In genomic region chr17:38751144-38751802, GRCh38 we compare ENCODE assay signal across 1 cellular context.
A peak's percentile ranks its signal among the peaks of the same experiment; 100 is the strongest.
TF ChIP-seq lines count a peak whose summit lies in the region.

No MANE protein-coding gene starts in this region.

TF ChIP-seq in K562, 482 proteins besides CTCF, POLR2A, EP300 and RAD21 (continued from another document):
- TF ChIP-seq ZNF740 (CRISPR knock-in tag; IDR thresholded peaks at IDR 0.05) = 0 out of 2 replicates have a peak, but pooled peaks have one; percentile 56
- TF ChIP-seq ZNF740 (tag; IDR thresholded peaks at IDR 0.05) = peak in 1 of 2 experiments; percentile 79; a peak in 2 of 4 replicates
- no peak for TF ChIP-seq SMARCE1 (IDR thresholded peaks at IDR 0.05)
- TF ChIP-seq SP1 (CRISPR knock-in tag; IDR thresholded peaks at IDR 0.05) = no peak
- no peak for TF ChIP-seq TEAD1 (CRISPR knock-in tag; IDR thresholded peaks at IDR 0.05)
- TF ChIP-seq ZFPM2 (CRISPR knock-in tag; IDR thresholded peaks at IDR 0.05) = no peak
- TF ChIP-seq SMARCB1 (IDR thresholded peaks at IDR 0.05; ENCODE audit: insufficient read length, low read depth) = no peak
- no peak for TF ChIP-seq DEAF1 (CRISPR knock-in tag; IDR thresholded peaks at IDR 0.05)
- no peak for TF ChIP-seq ZNF217 (CRISPR knock-in tag; IDR thresholded peaks at IDR 0.05)
- no peak for TF ChIP-seq PTRF (tag; IDR thresholded peaks at IDR 0.05)
- no peak for TF ChIP-seq KAT7 (CRISPR knock-in tag; IDR thresholded peaks at IDR 0.05; ENCODE audit: borderline replicate concordance)
- TF ChIP-seq ZBTB26 (CRISPR knock-in tag; IDR thresholded peaks at IDR 0.05) = no peak
- TF ChIP-seq SOX6 (IDR thresholded peaks at IDR 0.05) = no peak
- TF ChIP-seq TAF7 (tag; IDR thresholded peaks at IDR 0.05) = no peak
- TF ChIP-seq FOXK2 (conservative IDR thresholded peaks at IDR 0.05 in 1 of 2, IDR thresholded peaks at IDR 0.05 in 1 of 2; ENCODE audit: low read depth in 2 of 2) = peak in 1 of 2 experiments; percentile 40; a peak in 2 of 4 replicates
- TF ChIP-seq NONO (IDR thresholded peaks at IDR 0.05; ENCODE audit: low read depth in 2 of 2, low read length in 1 of 2) = no peak
- peak in 1 of 2 experiments; percentile 43; a peak in 1 of 4 replicates for TF ChIP-seq BCLAF1 (IDR thresholded peaks at IDR 0.05; ENCODE audit: borderline replicate concordance in 1 of 2, control insufficient read depth in 1 of 2, low read depth in 2 of 2, low read length in 1 of 2)
- TF ChIP-seq MEF2A (IDR thresholded peaks at IDR 0.05; ENCODE audit: control insufficient read depth, low read depth, low read length) = no peak
- no peak for TF ChIP-seq ELK3 (CRISPR knock-in tag; IDR thresholded peaks at IDR 0.05)
- TF ChIP-seq PRMT5 (CRISPR knock-in tag; IDR thresholded peaks at IDR 0.05) = no peak
- TF ChIP-seq ARHGAP35 (IDR thresholded peaks at IDR 0.05; ENCODE audit: partially characterized antibody) = no peak
- TF ChIP-seq COPS2 (conservative IDR thresholded peaks at IDR 0.05) = no peak
- no peak for TF ChIP-seq ZNF699 (CRISPR knock-in tag; IDR thresholded peaks at IDR 0.05; ENCODE audit: insufficient replicate concordance)
- TF ChIP-seq ZNF311 (CRISPR knock-in tag; IDR thresholded peaks at IDR 0.05) = no peak
- peak; percentile 52; the same call in 1 of the 2 replicates for TF ChIP-seq SPI1 (IDR thresholded peaks at IDR 0.05; ENCODE audit: borderline replicate concordance, low read depth, low read length)
- no peak for TF ChIP-seq MAX (CRISPR knock-in tag; IDR thresholded peaks at IDR 0.05)
- TF ChIP-seq KDM1A (IDR thresholded peaks at IDR 0.05) = no peak
TF ChIP-seq in K562: peak in this region for 32.
